12 cellular contexts compared by ENCODE assay signal in the genomic region with DNA sequence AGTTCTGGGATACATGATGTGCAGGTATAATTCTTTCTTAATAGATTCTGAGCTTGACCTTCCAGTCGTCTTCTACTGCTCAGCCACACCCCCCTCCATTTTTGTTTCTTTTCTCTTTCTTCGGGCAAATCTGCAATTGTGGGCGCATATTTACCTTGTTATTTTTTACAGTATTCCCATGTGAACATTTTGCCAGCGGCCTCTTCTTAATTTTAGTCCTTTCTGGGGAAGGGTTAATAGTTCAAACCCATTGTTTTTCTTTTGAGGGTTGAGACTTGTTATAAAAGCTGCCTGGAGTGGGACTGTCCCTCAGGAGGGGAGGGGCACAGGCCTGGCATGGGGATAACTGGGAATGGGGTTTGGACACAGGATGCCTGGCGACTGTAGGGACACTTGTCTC. TPM values are rescaled to one million over a fixed set of nuclear protein-coding genes. Genes with fewer than 3 reads are reported as not detected.
"Had no signal": no experiment of that assay in that cellular context is flagged by ENCODE, and none has a peak within 500 bp of the region (broad histone marks: within the 10 kb centered on the region; RNA-seq: fewer than 3 reads in every experiment).

No MANE protein-coding gene starts in this region.

- H3K36me3 Mint-ChIP-seq: stimulated activated memory B cell treated with anti-CD40 and anti-IgM and Interleukin-4, amounts not matched to agents 10 μg/mL and 1 μg/mL and 100 μg/mL, for 72 hours had no signal

- DNase-seq: activated CD4-positive, alpha-beta T cell treated with anti-CD3 and anti-CD28 coated beads, Interleukin-2, amount 50 U/mL, for 1 hour; activated naive CD4-positive, alpha-beta T cell treated with anti-CD3 and anti-CD28 coated beads, Interleukin-2, amount 50 U/mL, for 16 hours; activated T-cell treated with anti-CD3 and anti-CD28 coated beads for 4 hours; adrenal gland; foreskin melanocyte; kidney; left ventricle myocardium superior; substantia nigra had no signal

- H3K4me3 Mint-ChIP-seq: activated T-helper 17 cell treated with anti-CD3 and anti-CD28 coated beads, Interleukin-2, amount 50 U/mL, for 72 hours; stimulated activated memory B cell treated with anti-CD40 and anti-IgM and Interleukin-4, amounts not matched to agents 10 μg/mL and 1 μg/mL and 100 μg/mL, for 72 hours had no signal

- H3K27ac Mint-ChIP-seq: activated T-helper 17 cell treated with anti-CD3 and anti-CD28 coated beads, Interleukin-2, amount 50 U/mL, for 72 hours; stimulated activated memory B cell treated with anti-CD40 and anti-IgM and Interleukin-4, amounts not matched to agents 10 μg/mL and 1 μg/mL and 100 μg/mL, for 72 hours had no signal

- H3K9me3 Mint-ChIP-seq: activated T-helper 17 cell treated with anti-CD3 and anti-CD28 coated beads, Interleukin-2, amount 50 U/mL, for 72 hours; stimulated activated memory B cell treated with anti-CD40 and anti-IgM and Interleukin-4, amounts not matched to agents 10 μg/mL and 1 μg/mL and 100 μg/mL, for 72 hours had no signal

- H3K4me1 Mint-ChIP-seq: activated T-helper 17 cell treated with anti-CD3 and anti-CD28 coated beads, Interleukin-2, amount 50 U/mL, for 72 hours; stimulated activated memory B cell treated with anti-CD40 and anti-IgM and Interleukin-4, amounts not matched to agents 10 μg/mL and 1 μg/mL and 100 μg/mL, for 72 hours had no signal

- H3K27me3 Mint-ChIP-seq: activated T-helper 17 cell treated with anti-CD3 and anti-CD28 coated beads, Interleukin-2, amount 50 U/mL, for 72 hours; stimulated activated memory B cell treated with anti-CD40 and anti-IgM and Interleukin-4, amounts not matched to agents 10 μg/mL and 1 μg/mL and 100 μg/mL, for 72 hours had no signal

RNA-seq across cellular contexts. Expression of a gene that starts 40.3 kb away (rescaled TPM):
- total RNA-seq: activated CD8-positive, alpha-beta memory T cell treated with anti-CD3 and anti-CD28 coated beads for 36 hours; T-helper 1 cell treated with Interleukin-12 subunit alpha and Interleukin-12 subunit beta and Interleukin-4 antibody, amounts not matched to agents 30 ng/mL and 1 ng/mL, for 36 hours had no signal
